Comparison of ENCODE assay signal across 1 cellular context in the genomic region with DNA sequence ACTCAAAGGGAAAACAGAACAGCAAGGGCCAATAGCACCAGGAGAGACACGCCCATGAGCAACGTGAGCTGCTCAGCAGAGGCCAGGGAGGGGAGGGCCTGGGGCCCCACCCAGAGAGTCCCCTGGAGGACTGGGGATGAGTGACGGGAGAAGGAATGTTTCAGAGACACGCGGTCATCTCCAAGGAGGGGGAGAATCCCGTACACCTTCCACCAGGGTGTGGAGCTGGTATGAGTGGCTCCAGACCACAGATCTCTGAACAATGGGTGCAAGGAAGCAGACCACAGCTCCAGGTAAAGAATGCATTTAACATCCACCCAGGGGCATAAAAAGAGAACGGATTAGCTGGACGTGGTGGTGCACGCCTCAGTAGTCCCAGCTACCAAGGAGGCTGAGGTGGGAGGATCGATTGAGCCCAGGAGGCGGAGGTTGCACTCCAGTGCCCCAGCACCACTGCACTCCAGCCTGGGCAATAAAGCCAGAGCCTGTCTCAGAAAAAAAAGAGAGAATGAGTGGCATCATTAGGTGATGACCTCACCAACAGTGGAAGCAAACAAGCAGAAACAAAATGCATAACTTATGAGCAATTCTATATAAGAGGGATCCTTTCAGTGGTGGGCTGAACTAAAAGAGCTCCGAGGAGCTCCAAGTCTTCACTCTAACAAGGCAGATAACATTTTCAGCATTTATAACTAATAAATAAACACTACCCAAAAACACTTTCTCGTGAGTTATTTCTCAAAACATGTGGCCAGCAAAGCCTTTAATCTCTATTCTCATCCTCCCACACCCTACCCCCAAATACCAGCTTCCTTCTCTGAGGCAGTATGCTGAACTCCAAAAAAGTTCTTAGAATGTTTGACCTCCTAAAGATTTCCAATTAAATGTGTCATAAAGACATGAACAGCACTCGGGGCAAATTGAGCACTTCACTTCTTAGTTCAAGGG.
A peak's percentile ranks its signal among the peaks of the same experiment; 100 is the strongest.
TF ChIP-seq lines count a peak whose summit lies in the region.

No MANE protein-coding gene starts in this region.

TF ChIP-seq in GM12878, 131 proteins besides CTCF, POLR2A, EP300 and RAD21:
- TF ChIP-seq SIN3A (IDR thresholded peaks at IDR 0.05; ENCODE audit: low read depth, low read length) (no peak), RUNX3 (IDR thresholded peaks at IDR 0.05; ENCODE audit: low read length) (peak; percentile 23; the same call in 1 of the 2 replicates)
